30 cellular contexts compared by ENCODE assay signal in the genomic region with DNA sequence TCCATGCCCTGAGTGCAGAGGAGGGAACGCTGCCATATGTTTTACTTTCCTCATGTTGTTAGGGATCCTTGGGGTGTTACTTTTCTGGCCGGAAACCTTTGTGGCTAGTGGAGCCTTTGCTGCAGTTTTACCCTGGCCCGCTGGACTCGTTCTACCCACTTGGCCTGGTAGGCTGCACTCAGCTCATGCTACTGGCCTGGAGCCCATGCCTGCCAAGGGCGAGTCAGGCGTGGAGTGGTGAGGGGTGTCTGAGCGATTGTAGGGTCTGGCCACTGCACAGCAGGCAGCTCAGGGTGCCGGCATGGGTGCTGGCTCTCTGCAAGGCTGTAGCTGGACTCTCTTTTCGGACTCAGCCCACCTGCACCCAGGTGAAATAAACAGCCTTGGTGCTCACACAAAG. TPM values are rescaled to one million over a fixed set of nuclear protein-coding genes. Genes with fewer than 3 reads are reported as not detected.
"Had no signal": no experiment of that assay in that cellular context is flagged by ENCODE, and none has a peak within 500 bp of the region (broad histone marks: within the 10 kb centered on the region; RNA-seq: fewer than 3 reads in every experiment).

No MANE protein-coding gene starts in this region.

- H3K27ac ChIP-seq: ascending aorta, cardiac muscle cell, WERI-Rb-1 had no signal

- H3K4me1 ChIP-seq: ascending aorta had no signal

- H3K4me3 ChIP-seq: ascending aorta, cardiac muscle cell had no signal

- H3K36me3 ChIP-seq: ascending aorta, cardiac muscle cell, WERI-Rb-1 had no signal

- H3K9me3 ChIP-seq: ascending aorta had no signal

- FAIRE-seq: bronchial epithelial cell, TTC549 had no signal

- ATAC-seq: activated CD4-positive, alpha-beta T cell treated with anti-CD3 and anti-CD28 coated beads for 36 hours; activated CD4-positive, CD25-positive, alpha-beta regulatory T cell treated with anti-CD3 and anti-CD28 coated beads, Interleukin-2, amount 50 U/mL, for 24 hours; activated CD8-positive, alpha-beta memory T cell treated with anti-CD3 and anti-CD28 coated beads, Interleukin-2, amount 10 ng/mL, durations not matched to agents 7 days and 5 days; activated CD8-positive, alpha-beta T cell treated with anti-CD3 and anti-CD28 coated beads, Interleukin-2, amount 10 ng/mL, durations not matched to agents 7 days and 5 days; activated naive CD8-positive, alpha-beta T cell treated with anti-CD3 and anti-CD28 coated beads, Interleukin-2, amount 50 U/mL, for 24 hours had no signal

- H3K27me3 ChIP-seq: ascending aorta, cardiac muscle cell had no signal

- DNase-seq: activated CD4-positive, alpha-beta memory T cell treated with anti-CD3 and anti-CD28 coated beads, Interleukin-2, amount 10 ng/mL, durations not matched to agents 7 days and 5 days; activated CD4-positive, alpha-beta T cell treated with anti-CD3 and anti-CD28 coated beads for 1 hour; activated CD4-positive, alpha-beta T cell treated with anti-CD3 and anti-CD28 coated beads for 36 hours; activated CD4-positive, alpha-beta T cell treated with anti-CD3 and anti-CD28 coated beads for 48 hours; activated CD4-positive, alpha-beta T cell treated with anti-CD3 and anti-CD28 coated beads, Interleukin-2, amount 10 ng/mL, durations not matched to agents 7 days and 5 days; activated CD4-positive, alpha-beta T cell treated with anti-CD3 and anti-CD28 coated beads, Interleukin-2, amount 50 U/mL, for 48 hours; activated CD4-positive, CD25-positive, alpha-beta regulatory T cell; activated CD8-positive, alpha-beta memory T cell treated with anti-CD3 and anti-CD28 coated beads for 24 hours; activated CD8-positive, alpha-beta memory T cell treated with anti-CD3 and anti-CD28 coated beads, Interleukin-2, amount 10 ng/mL, durations not matched to agents 7 days and 5 days; activated CD8-positive, alpha-beta memory T cell treated with anti-CD3 and anti-CD28 coated beads, Interleukin-2, amount 50 U/mL, for 48 hours; activated CD8-positive, alpha-beta T cell treated with anti-CD3 and anti-CD28 coated beads, Interleukin-2, amount 10 ng/mL, durations not matched to agents 7 days and 5 days; activated effector memory CD4-positive, alpha-beta T cell treated with Interleukin-2 at 50 U/mL for 16 hours; activated gamma-delta T cell; activated naive CD4-positive, alpha-beta T cell treated with anti-CD3 and anti-CD28 coated beads, Interleukin-2, amount 10 ng/mL, durations not matched to agents 7 days and 5 days; activated naive CD4-positive, alpha-beta T cell treated with Interleukin-2 at 50 U/mL for 16 hours; activated naive CD8-positive, alpha-beta T cell treated with anti-CD3 and anti-CD28 coated beads, Interleukin-2, amount 10 ng/mL, durations not matched to agents 7 days and 5 days; activated naive CD8-positive, alpha-beta T cell treated with anti-CD3 and anti-CD28 coated beads, Interleukin-2, amount 50 U/mL, for 24 hours; activated T-cell treated with anti-CD3 and anti-CD28 coated beads, Interleukin-2, amount 50 U/mL, for 24 hours; activated T-cell treated with anti-CD3 and anti-CD28 coated beads, Interleukin-2, amount 50 U/mL, for 48 hours; cerebellar nuclear complex; T-helper 1 cell; T-helper 2 cell; T-helper 9 cell; WERI-Rb-1 had no signal

RNA-seq across cellular contexts. Expression of a gene that starts 41.4 kb away (rescaled TPM):
- total RNA-seq: ascending aorta, bronchial epithelial cell, cardiac muscle cell, chondrocyte had no signal
- polyA plus RNA-seq: cardiac muscle cell had no signal
